ENCODE assay signal across 8 cellular contexts in genomic region chr21:43865471-43866181, GRCh38. TPM values are rescaled to one million over a fixed set of nuclear protein-coding genes. Genes with fewer than 3 reads are reported as not detected.
DNase-seq lines count a peak whose midpoint lies in the region; ATAC-seq and TF ChIP-seq lines count a peak whose summit lies in the region.

No MANE protein-coding gene starts in this region.

- no peaks in the 10 kb centered on the region for H3K79me1 ChIP-seq in neuronal stem cell (ENCODE audit: low read depth, low read length)

- no peak overlapping the region for H2BK15ac ChIP-seq in neuronal stem cell (ENCODE audit: low read length)

- H3K4me3 ChIP-seq in MM.1S (ENCODE audit: low read length) (peak overlapping the region; percentile 78), neuronal stem cell (ENCODE audit: low read length in 2 of 2) (peak overlapping the region; percentile 61 to 74)

- no peak overlapping the region for H4K91ac ChIP-seq in neuronal stem cell (ENCODE audit: low read depth, low read length, poor library complexity)

- H3K23ac ChIP-seq in neuronal stem cell (ENCODE audit: low read depth, low read length, poor library complexity) = no peak overlapping the region

- WGBS in neuronal stem cell (ENCODE audit: extremely low coverage in 2 of 2, insufficient read length in 2 of 2, insufficient replicate concordance in 1 of 2), 2 donors = no CpG with 5 or more reads among the region's 73 CpGs

- H3K9me3 ChIP-seq in MM.1S (replicated peaks; ENCODE audit: insufficient read depth, low read length) (no peaks in the 10 kb centered on the region), neuronal stem cell (replicated peaks in 1 of 2; ENCODE audit: control insufficient read depth in 2 of 2, insufficient read depth in 1 of 2, low read depth in 1 of 2, low read length in 2 of 2) (no peaks in the 10 kb centered on the region)

- TF ChIP-seq CTCF in MM.1S (IDR thresholded peaks at IDR 0.05; ENCODE audit: low read length) = no peak
- TF ChIP-seq CTCF in foreskin keratinocyte (conservative IDR thresholded peaks at IDR 0.05) = no peak

- no peak overlapping the region for H2BK5ac ChIP-seq in neuronal stem cell (ENCODE audit: low read length)

- H4K8ac ChIP-seq in neuronal stem cell (ENCODE audit: low read depth, low read length) = no peak overlapping the region

- H3K4me2 ChIP-seq in MM.1S (ENCODE audit: low read depth, low read length) (peak overlapping the region; percentile 89), neuronal stem cell (ENCODE audit: insufficient read depth, low read length, poor library complexity, severe bottlenecking) (peak overlapping the region; percentile 82)

- no peak overlapping the region for H2AK5ac ChIP-seq in neuronal stem cell (ENCODE audit: low read depth, low read length)

- peaks cover 51% of the 10 kb centered on the region for H3K79me2 ChIP-seq in MM.1S (ENCODE audit: low read length)

- DNase-seq in MM.1S (peak; percentile 91), activated T-helper 1 cell treated with Interleukin-2 at 50 U/mL for 16 hours (ENCODE audit: low read depth) (peak; percentile 23), foreskin keratinocyte (no peak), neuronal stem cell (ENCODE audit: low spot score) (no peak), SIG-M5 treated with dmso at 0.1 percent for 504 hours (lab: John Stamatoyannopoulos, UW; ENCODE audit: unreplicated experiment) (no peak), DMS79 treated with DMSO at 0.1 percent for 48 hours (lab: John Stamatoyannopoulos, UW) (no peak), NCI-H1092 treated with DMSO at 0.1 percent for 48 hours (lab: John Stamatoyannopoulos, UW) (no peak)

- H2BK120ac ChIP-seq in neuronal stem cell (ENCODE audit: low read depth, low read length) = no peak overlapping the region

- peak overlapping the region; percentile 50 for H3K14ac ChIP-seq in neuronal stem cell (ENCODE audit: low read length)

- ATAC-seq in foreskin keratinocyte = no peak

- no peaks in the 10 kb centered on the region for H3K9me2 ChIP-seq in MM.1S (replicated peaks; ENCODE audit: insufficient read depth, low read length)

- H3K27ac ChIP-seq in MM.1S (ENCODE audit: low read length) (peak overlapping the region; percentile 67), foreskin keratinocyte (peak overlapping the region; percentile 65), neuronal stem cell (replicated peaks; ENCODE audit: low read length) (no peak overlapping the region)

- peak overlapping the region; percentile 74 for H3K18ac ChIP-seq in neuronal stem cell (ENCODE audit: low read length)

- H3K27me3 ChIP-seq in MM.1S (replicated peaks; ENCODE audit: insufficient read depth, low read length) = no peaks in the 10 kb centered on the region
- H3K27me3 ChIP-seq in foreskin keratinocyte = no peaks in the 10 kb centered on the region
- peaks cover 0 to 34% (median 0%) of the 10 kb centered on the region in 3 experiments for H3K27me3 ChIP-seq in neuronal stem cell (ENCODE audit: control insufficient read depth in 3 of 3, insufficient read depth in 3 of 3, low read depth in 1 of 3, low read length in 3 of 3)

- peaks cover 25% of the 10 kb centered on the region for H3K4me1 ChIP-seq in MM.1S (ENCODE audit: low read length)
- H3K4me1 ChIP-seq in foreskin keratinocyte = peaks cover 4% of the 10 kb centered on the region
- peaks cover 1 to 5% of the 10 kb centered on the region in 2 donors for H3K4me1 ChIP-seq in neuronal stem cell (ENCODE audit: control insufficient read depth in 2 of 2, insufficient read depth in 1 of 2, low read depth in 1 of 2, low read length in 2 of 2)

- H3K9ac ChIP-seq in MM.1S (ENCODE audit: low read length) = peak overlapping the region; percentile 73
- H3K9ac ChIP-seq in neuronal stem cell (ENCODE audit: low read depth, low read length, poor library complexity) = no peak overlapping the region

- peak; percentile 43 for TF ChIP-seq POLR2A in GM15510 (IDR thresholded peaks at IDR 0.05; ENCODE audit: borderline replicate concordance, extremely low read depth, insufficient read length)

- H2BK12ac ChIP-seq in neuronal stem cell (ENCODE audit: low read length) = no peak overlapping the region

- no peaks in the 10 kb centered on the region; the same call in 1 of the 2 replicates for H3K36me3 ChIP-seq in MM.1S (replicated peaks; ENCODE audit: insufficient read depth, low read length)
- peaks cover 0 to 33% of the 10 kb centered on the region in 2 donors for H3K36me3 ChIP-seq in neuronal stem cell (replicated peaks in 1 of 2; ENCODE audit: control insufficient read depth in 2 of 2, insufficient read depth in 2 of 2, low read length in 2 of 2)

- H2AFZ ChIP-seq in MM.1S (ENCODE audit: low read length) = peak overlapping the region; percentile 42
- H2AFZ ChIP-seq in neuronal stem cell (ENCODE audit: low read length) = peak overlapping the region; percentile 86

- no peak overlapping the region for H3K4ac ChIP-seq in neuronal stem cell (ENCODE audit: low read length)

- no peaks in the 10 kb centered on the region for H4K20me1 ChIP-seq in MM.1S (ENCODE audit: insufficient read depth, low read length)

- peaks cover 23% of the 10 kb centered on the region for H3F3A ChIP-seq in MM.1S (ENCODE audit: insufficient read depth, low read length)

RNA-seq across cellular contexts. Expression of gene AGPAT3, which starts 0.6 kb away (rescaled TPM):
- total RNA-seq in foreskin keratinocyte = 40.3 and 41.6 TPM in 2 replicates
- polyA plus RNA-seq in foreskin keratinocyte = 18.6 and 21.0 TPM in 2 replicates
- polyA plus RNA-seq in neuronal stem cell (2013, experiment 1 of 2) = 7.7 TPM
- polyA plus RNA-seq in neuronal stem cell (2013, experiment 2 of 2) = 7.4 TPM

Comparison
In these comparisons a context has a peak if more than half of its experiments do, and no peak if none do; other contexts are left out.
1. DNase-seq: peak in MM.1S (single experiment) and activated T-helper 1 cell treated with Interleukin-2 at 50 U/mL for 16 hours (single experiment); none in foreskin keratinocyte (0 of 2), neuronal stem cell (single experiment), SIG-M5 treated with dmso at 0.1 percent for 504 hours (single experiment), DMS79 treated with DMSO at 0.1 percent for 48 hours (single experiment) and NCI-H1092 treated with DMSO at 0.1 percent for 48 hours (single experiment).